In the genomic region with DNA sequence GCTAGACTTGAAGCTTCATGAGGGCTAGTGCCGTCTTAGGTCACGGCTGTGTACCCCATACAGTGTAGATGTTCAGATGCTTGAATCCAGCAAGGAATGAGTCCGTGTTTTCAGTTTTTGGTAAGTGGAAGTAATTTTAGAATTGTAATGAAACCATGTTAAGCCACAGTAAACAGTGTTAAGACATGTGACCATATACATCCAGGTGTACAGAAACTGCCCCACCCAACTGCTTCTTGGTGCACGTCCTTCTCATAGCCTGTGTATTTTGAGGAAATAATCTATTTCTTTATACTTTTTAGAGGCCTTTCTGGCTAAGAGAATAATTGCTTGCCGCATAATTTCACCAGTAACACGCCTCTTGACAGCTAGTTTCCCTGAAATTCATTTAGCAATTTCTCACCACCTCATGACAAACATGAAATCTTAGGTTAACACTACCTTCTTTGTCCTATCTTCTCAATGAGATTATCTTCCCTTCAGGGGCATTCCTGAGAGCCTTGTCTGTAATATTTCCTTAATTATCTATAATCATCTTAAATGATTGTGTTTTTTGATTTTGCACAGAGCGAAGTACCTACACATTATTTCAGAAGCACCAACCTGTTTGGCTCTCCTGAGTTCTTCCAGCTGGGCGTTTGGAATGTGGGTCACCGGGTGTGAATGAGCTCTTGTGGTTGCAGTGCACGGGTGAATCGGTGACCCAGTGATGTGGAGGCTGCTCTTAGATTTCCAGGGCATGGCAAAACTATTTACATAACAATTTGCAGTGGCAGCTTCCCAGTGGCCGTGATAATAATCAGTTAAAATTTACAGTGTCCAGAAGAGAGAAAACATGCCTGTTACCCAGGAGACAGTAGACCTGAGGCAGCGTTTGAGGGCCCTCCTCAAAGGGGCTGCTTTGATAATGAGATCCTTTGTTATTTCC, we compare ENCODE assay signal across 11 cellular contexts. TPM values are rescaled to one million over a fixed set of nuclear protein-coding genes. Genes with fewer than 3 reads are reported as not detected.
DNase-seq lines count a peak whose midpoint lies in the region; ATAC-seq and TF ChIP-seq lines count a peak whose summit lies in the region.
"Had no signal": no experiment of that assay in that cellular context is flagged by ENCODE, and none has a peak within 500 bp of the region (broad histone marks: within the 10 kb centered on the region; RNA-seq: fewer than 3 reads in every experiment).

No MANE protein-coding gene starts in this region.

- in situ Hi-C loops in GM13976 (cut with MboI; ENCODE audit: low sequenced_read_pairs, unreplicated experiment): no loop called here

- CTCF ChIA-PET in RWPE1 (lab: Yijun Ruan, JAX): no interaction called here

- H3K27ac ChIP-seq in RWPE1: peak overlapping the region; percentile 92

- TF ChIP-seq CTCF in RWPE1 (conservative IDR thresholded peaks at IDR 0.05; ENCODE audit: low read depth): no peak
- TF ChIP-seq CTCF in GM13976 (IDR thresholded peaks at IDR 0.05; ENCODE audit: borderline replicate concordance, control extremely low read depth, extremely low read depth, insufficient read depth, missing control alignments): no peak

- POLR2A ChIA-PET in RWPE1 (lab: Yijun Ruan, JAX; ENCODE audit: low non-redundant PET): no interaction called here

- peak; percentile 57 for ATAC-seq in GM21526 (IDR thresholded peaks at IDR 0.05; ENCODE audit: low FRiP score, unreplicated experiment)
- ATAC-seq in HG02885 (IDR thresholded peaks at IDR 0.05; ENCODE audit: poor library complexity, unreplicated experiment): no peak
- ATAC-seq in GM21515 (IDR thresholded peaks at IDR 0.05; ENCODE audit: unreplicated experiment): no peak
- ATAC-seq: Panc1 had no signal

- peak; percentile 10 for DNase-seq in A172 (ENCODE audit: low spot score)
- DNase-seq in RWPE1 (ENCODE audit: low spot score): no peak
- DNase-seq in kidney glomerular epithelial cell (lab: John Stamatoyannopoulos, UW): peak; percentile 60
- DNase-seq in GM13976 (ENCODE audit: low spot score): no peak
- DNase-seq in NCI-H1105 treated with DMSO at 0.1 percent for 48 hours (lab: John Stamatoyannopoulos, UW): no peak
- DNase-seq: activated CD8-positive, alpha-beta memory T cell treated with anti-CD3 and anti-CD28 coated beads, Interleukin-2, amount 50 U/mL, for 48 hours; effector CD8-positive, alpha-beta T cell had no signal

RNA-seq across cellular contexts. Expression of a gene that starts 50.2 kb away (rescaled TPM):
- 12.6 and 15.3 TPM in 2 replicates for total RNA-seq in A172 (2014; rRNA removed; shearing (Covaris generic))

Comparison
In these comparisons a context has a peak if more than half of its experiments do, and no peak if none do; other contexts are left out.
1. DNase-seq: peak in A172 (single experiment) and kidney glomerular epithelial cell (single experiment); none in RWPE1 (single experiment), GM13976 (single experiment) and NCI-H1105 treated with DMSO at 0.1 percent for 48 hours (single experiment).